1 cellular context compared by ENCODE assay signal in genomic region chr11:47267858-47268257, GRCh38.
TF ChIP-seq lines count a peak whose summit lies in the region.

No MANE protein-coding gene starts in this region.

TF ChIP-seq in SK-N-SH treated with all-trans-retinoic acid at 6 μM for 48 hours, 23 proteins besides CTCF, POLR2A, EP300 and RAD21 (continued from another document):
- TF ChIP-seq PATZ1 (CRISPR knock-in tag; IDR thresholded peaks at IDR 0.05; ENCODE audit: borderline replicate concordance) (no peak), TCF4 (CRISPR knock-in tag; IDR thresholded peaks at IDR 0.05; ENCODE audit: borderline replicate concordance) (no peak), ZFP3 (CRISPR knock-in tag; IDR thresholded peaks at IDR 0.05) (no peak), BACH2 (CRISPR knock-in tag; IDR thresholded peaks at IDR 0.05; ENCODE audit: borderline replicate concordance) (no peak), TOX (CRISPR knock-in tag; IDR thresholded peaks at IDR 0.05; ENCODE audit: borderline replicate concordance) (no peak), GLIS3 (CRISPR knock-in tag; IDR thresholded peaks at IDR 0.05) (no peak), ZNF8 (CRISPR knock-in tag; IDR thresholded peaks at IDR 0.05) (no peak), ZNF565 (CRISPR knock-in tag; conservative IDR thresholded peaks at IDR 0.05; ENCODE audit: low read depth) (no peak), SNAI2 (CRISPR knock-in tag; IDR thresholded peaks at IDR 0.05) (no peak)
- TF ChIP-seq, protein P1, sequence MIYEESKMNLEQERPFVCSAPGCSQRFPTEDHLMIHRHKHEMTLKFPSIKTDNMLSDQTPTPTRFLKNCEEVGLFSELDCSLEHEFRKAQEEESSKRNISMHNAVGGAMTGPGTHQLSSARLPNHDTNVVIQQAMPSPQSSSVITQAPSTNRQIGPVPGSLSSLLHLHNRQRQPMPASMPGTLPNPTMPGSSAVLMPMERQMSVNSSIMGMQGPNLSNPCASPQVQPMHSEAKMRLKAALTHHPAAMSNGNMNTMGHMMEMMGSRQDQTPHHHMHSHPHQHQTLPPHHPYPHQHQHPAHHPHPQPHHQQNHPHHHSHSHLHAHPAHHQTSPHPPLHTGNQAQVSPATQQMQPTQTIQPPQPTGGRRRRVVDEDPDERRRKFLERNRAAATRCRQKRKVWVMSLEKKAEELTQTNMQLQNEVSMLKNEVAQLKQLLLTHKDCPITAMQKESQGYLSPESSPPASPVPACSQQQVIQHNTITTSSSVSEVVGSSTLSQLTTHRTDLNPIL (CRISPR knock-in tag; IDR thresholded peaks at IDR 0.05; ENCODE audit: low read depth) = no peak
- TF ChIP-seq, protein P2, sequence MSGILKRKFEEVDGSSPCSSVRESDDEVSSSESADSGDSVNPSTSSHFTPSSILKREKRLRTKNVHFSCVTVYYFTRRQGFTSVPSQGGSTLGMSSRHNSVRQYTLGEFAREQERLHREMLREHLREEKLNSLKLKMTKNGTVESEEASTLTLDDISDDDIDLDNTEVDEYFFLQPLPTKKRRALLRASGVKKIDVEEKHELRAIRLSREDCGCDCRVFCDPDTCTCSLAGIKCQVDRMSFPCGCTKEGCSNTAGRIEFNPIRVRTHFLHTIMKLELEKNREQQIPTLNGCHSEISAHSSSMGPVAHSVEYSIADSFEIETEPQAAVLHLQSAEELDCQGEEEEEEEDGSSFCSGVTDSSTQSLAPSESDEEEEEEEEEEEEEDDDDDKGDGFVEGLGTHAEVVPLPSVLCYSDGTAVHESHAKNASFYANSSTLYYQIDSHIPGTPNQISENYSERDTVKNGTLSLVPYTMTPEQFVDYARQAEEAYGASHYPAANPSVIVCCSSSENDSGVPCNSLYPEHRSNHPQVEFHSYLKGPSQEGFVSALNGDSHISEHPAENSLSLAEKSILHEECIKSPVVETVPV (CRISPR knock-in tag; IDR thresholded peaks at IDR 0.05) = no peak
- TF ChIP-seq, protein P3, sequence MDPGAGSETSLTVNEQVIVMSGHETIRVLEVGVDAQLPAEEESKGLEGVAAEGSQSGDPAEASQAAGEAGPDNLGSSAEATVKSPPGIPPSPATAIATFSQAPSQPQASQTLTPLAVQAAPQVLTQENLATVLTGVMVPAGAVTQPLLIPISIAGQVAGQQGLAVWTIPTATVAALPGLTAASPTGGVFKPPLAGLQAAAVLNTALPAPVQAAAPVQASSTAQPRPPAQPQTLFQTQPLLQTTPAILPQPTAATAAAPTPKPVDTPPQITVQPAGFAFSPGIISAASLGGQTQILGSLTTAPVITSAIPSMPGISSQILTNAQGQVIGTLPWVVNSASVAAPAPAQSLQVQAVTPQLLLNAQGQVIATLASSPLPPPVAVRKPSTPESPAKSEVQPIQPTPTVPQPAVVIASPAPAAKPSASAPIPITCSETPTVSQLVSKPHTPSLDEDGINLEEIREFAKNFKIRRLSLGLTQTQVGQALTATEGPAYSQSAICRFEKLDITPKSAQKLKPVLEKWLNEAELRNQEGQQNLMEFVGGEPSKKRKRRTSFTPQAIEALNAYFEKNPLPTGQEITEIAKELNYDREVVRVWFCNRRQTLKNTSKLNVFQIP (CRISPR knock-in tag; IDR thresholded peaks at IDR 0.05; ENCODE audit: borderline replicate concordance, low read depth) = no peak
